In genomic region chr1:11903210-11903609, GRCh38 we compare ENCODE assay signal across 9 cellular contexts. TPM values are rescaled to one million over a fixed set of nuclear protein-coding genes. Genes with fewer than 3 reads are reported as not detected.
"Had no signal": no experiment of that assay in that cellular context is flagged by ENCODE, and none has a peak within 500 bp of the region (broad histone marks: within the 10 kb centered on the region; RNA-seq: fewer than 3 reads in every experiment).

No MANE protein-coding gene starts in this region.

- H3K27ac ChIP-seq: HL-60, KMS-11 had no signal

- DNase-seq: IMR-90, KBM-7, KG1 had no signal

- H3K4me2 ChIP-seq: KMS-11 had no signal

- FAIRE-seq: HTR-8/SVneo had no signal

- H3K9ac ChIP-seq: KMS-11 had no signal

RNA-seq across cellular contexts. Expression of gene NPPB, which starts 44.5 kb away (rescaled TPM):
- total RNA-seq: HT-29, HT1080, IMR-90 had no signal
- polyA plus RNA-seq: IgD-negative memory B cell, IMR-90 had no signal

RNA-seq across cellular contexts. Expression of gene NPPA, which starts 55.6 kb away (rescaled TPM):
- total RNA-seq: HT-29, HT1080, IMR-90 had no signal
- polyA plus RNA-seq: IgD-negative memory B cell, IMR-90 had no signal
